1 cellular context compared by ENCODE assay signal in genomic region chr14:55711171-55711811, GRCh38.
TF ChIP-seq lines count a peak whose summit lies in the region.

No MANE protein-coding gene starts in this region.

TF ChIP-seq in SK-N-SH treated with all-trans-retinoic acid at 6 μM for 48 hours, 23 proteins besides CTCF, POLR2A, EP300 and RAD21 (continued from another document):
- TF ChIP-seq CSRNP3 (CRISPR knock-in tag; IDR thresholded peaks at IDR 0.05) = no peak
- no peak for TF ChIP-seq ZFP3 (CRISPR knock-in tag; IDR thresholded peaks at IDR 0.05)
- no peak for TF ChIP-seq PPARA (CRISPR knock-in tag; IDR thresholded peaks at IDR 0.05; ENCODE audit: borderline replicate concordance)
- TF ChIP-seq ESRRG (CRISPR knock-in tag; IDR thresholded peaks at IDR 0.05) = no peak
- TF ChIP-seq TSHZ2 (CRISPR knock-in tag; IDR thresholded peaks at IDR 0.05) = no peak
- TF ChIP-seq ARNTL (CRISPR knock-in tag; IDR thresholded peaks at IDR 0.05; ENCODE audit: borderline replicate concordance, low read depth) = no peak
- no peak for TF ChIP-seq ZNF70 (CRISPR knock-in tag; IDR thresholded peaks at IDR 0.05)
- TF ChIP-seq OSR1 (CRISPR knock-in tag; IDR thresholded peaks at IDR 0.05) = no peak
- no peak for TF ChIP-seq ZNF565 (CRISPR knock-in tag; conservative IDR thresholded peaks at IDR 0.05; ENCODE audit: low read depth)
- no peak for TF ChIP-seq ZFP30 (CRISPR knock-in tag; IDR thresholded peaks at IDR 0.05)
- TF ChIP-seq ISL1 (CRISPR knock-in tag; IDR thresholded peaks at IDR 0.05) = no peak
- no peak for TF ChIP-seq CSDC2 (CRISPR knock-in tag; IDR thresholded peaks at IDR 0.05)
- no peak for TF ChIP-seq TCF4 (CRISPR knock-in tag; IDR thresholded peaks at IDR 0.05; ENCODE audit: borderline replicate concordance)
- no peak for TF ChIP-seq ZC3H10 (CRISPR knock-in tag; IDR thresholded peaks at IDR 0.05)
- no peak for TF ChIP-seq TOX (CRISPR knock-in tag; IDR thresholded peaks at IDR 0.05; ENCODE audit: borderline replicate concordance)
- TF ChIP-seq ZNF8 (CRISPR knock-in tag; IDR thresholded peaks at IDR 0.05) = no peak
